ENCODE assay signal across 8 cellular contexts in genomic region chr11:31641477-31642062, GRCh38.
A peak's percentile ranks its signal among the peaks of the same experiment; 100 is the strongest.
DNase-seq lines count a peak whose midpoint lies in the region; ATAC-seq and TF ChIP-seq lines count a peak whose summit lies in the region.

No MANE protein-coding gene starts in this region.

- no peak overlapping the region for H3K9ac ChIP-seq in trophoblast cell (ENCODE audit: low read length)

- H3K4me3 ChIP-seq in GM12875 (ENCODE audit: low read depth, low read length) = no peak overlapping the region
- H3K4me3 ChIP-seq in dorsolateral prefrontal cortex = no peak overlapping the region
- no peak overlapping the region for H3K4me3 ChIP-seq in trophoblast cell (ENCODE audit: low read depth, low read length)

- no peak overlapping the region for H3K4ac ChIP-seq in trophoblast cell (ENCODE audit: low read depth, low read length)

- ATAC-seq in HG02870 (IDR thresholded peaks at IDR 0.05; ENCODE audit: unreplicated experiment) = no peak

- H3K79me1 ChIP-seq in trophoblast cell (ENCODE audit: low read length) = no peaks in the 10 kb centered on the region

- H3K27ac ChIP-seq in dorsolateral prefrontal cortex = peak overlapping the region in 1 of 59 donors; percentile 68
- no peak overlapping the region for H3K27ac ChIP-seq in trophoblast cell (ENCODE audit: low read depth, low read length)

- H2AK5ac ChIP-seq in trophoblast cell (ENCODE audit: low read length) = no peak overlapping the region

- no CpG with 5 or more reads among the region's 3 CpGs for WGBS in trophoblast cell (ENCODE audit: extremely low coverage, insufficient coverage, insufficient read length)

- no peaks in the 10 kb centered on the region for H3K36me3 ChIP-seq in trophoblast cell (ENCODE audit: control insufficient read depth in 1 of 2, insufficient read depth in 2 of 2, low read length in 2 of 2)

- no peak overlapping the region for H4K8ac ChIP-seq in trophoblast cell (ENCODE audit: low read depth, low read length)

- no peaks in the 10 kb centered on the region for H3K27me3 ChIP-seq in dorsolateral prefrontal cortex
- H3K27me3 ChIP-seq in trophoblast cell (ENCODE audit: insufficient read depth, low read length) = no peaks in the 10 kb centered on the region

- DNase-seq in ACHN (peak; percentile 61), NCI-H460 (ENCODE audit: extremely low read depth, low read depth) (peak; percentile 26), dorsolateral prefrontal cortex (peak in 1 of 10 donors; percentile 81), trophoblast cell (peak; percentile 35 to 65), HPDE6-E6E7 (ENCODE audit: extremely low spot score) (no peak), T-helper 1 cell (no peak)

- H3K14ac ChIP-seq in trophoblast cell (ENCODE audit: low read length) = no peak overlapping the region

- no peak overlapping the region for H3K4me2 ChIP-seq in trophoblast cell (ENCODE audit: low read length)

- intact Hi-C loops in dorsolateral prefrontal cortex (cut with DNase I) = no loop called here

- no peaks in the 10 kb centered on the region for H3K4me1 ChIP-seq in trophoblast cell (ENCODE audit: control insufficient read depth in 1 of 2, insufficient read depth in 2 of 2, low read length in 2 of 2)

- in situ Hi-C loops in ACHN (cut with HindIII; ENCODE audit: low pct_ligation_motif_present, low pct_unique_long_range_greater_than_20kb, low sequenced_read_pairs) = no loop called here

- no peak overlapping the region for H2BK12ac ChIP-seq in trophoblast cell (ENCODE audit: low read length)

- H2BK120ac ChIP-seq in trophoblast cell (ENCODE audit: insufficient read depth, low read length, poor library complexity) = no peak overlapping the region

- H4K12ac ChIP-seq in trophoblast cell (ENCODE audit: low read depth, low read length) = no peak overlapping the region

- no peak overlapping the region for H3K23ac ChIP-seq in trophoblast cell (ENCODE audit: low read length)

- H4K91ac ChIP-seq in trophoblast cell (ENCODE audit: low read depth, low read length) = no peak overlapping the region

- H3K18ac ChIP-seq in trophoblast cell (ENCODE audit: low read length) = no peak overlapping the region

- H2AFZ ChIP-seq in trophoblast cell (ENCODE audit: insufficient read depth, low read length, poor library complexity) = no peak overlapping the region

- H2BK5ac ChIP-seq in trophoblast cell (ENCODE audit: low read depth, low read length, poor library complexity) = no peak overlapping the region

- no peaks in the 10 kb centered on the region for H3K9me3 ChIP-seq in trophoblast cell (ENCODE audit: insufficient read depth, low read depth, low read length)

- H3K79me2 ChIP-seq in trophoblast cell (ENCODE audit: control insufficient read depth, insufficient read depth, low read length, poor library complexity) = no peaks in the 10 kb centered on the region

- peak; percentile 57; the same call in 1 of the 2 replicates for TF ChIP-seq CTCF in GM12875 (IDR thresholded peaks at IDR 0.05; ENCODE audit: borderline replicate concordance, insufficient read depth, low read depth, low read length)
- TF ChIP-seq CTCF in dorsolateral prefrontal cortex (IDR thresholded peaks at IDR 0.05 in 54 of 56, conservative IDR thresholded peaks at IDR 0.05 in 2 of 56; ENCODE audit: low read depth in 1 of 56, partially characterized antibody in 56 of 56) = peak in 53 of 56 donors; percentile 21 to 58 (median 43)

Comparison
In these comparisons a context has a peak if more than half of its experiments do, and no peak if none do; other contexts are left out.
1. DNase-seq: peak in ACHN (single experiment), NCI-H460 (single experiment) and trophoblast cell (2 of 2); none in HPDE6-E6E7 (single experiment) and T-helper 1 cell (0 of 5).